Comparison of ENCODE assay signal across 18 cellular contexts in genomic region chr5:167304834-167305469, GRCh38.
"Had no signal": no experiment of that assay in that cellular context is flagged by ENCODE, and none has a peak within 500 bp of the region (broad histone marks: within the 10 kb centered on the region; RNA-seq: fewer than 3 reads in every experiment).

No MANE protein-coding gene starts in this region.

- H3K4me1 ChIP-seq: body of pancreas, gastroesophageal sphincter, spleen, upper lobe of left lung had no signal

- H3K27ac ChIP-seq: body of pancreas, gastroesophageal sphincter, spleen, upper lobe of left lung had no signal

- DNase-seq: activated CD4-positive, alpha-beta memory T cell treated with anti-CD3 and anti-CD28 coated beads, Interleukin-2, amount 10 ng/mL, durations not matched to agents 7 days and 5 days; activated CD4-positive, alpha-beta T cell treated with anti-CD3 and anti-CD28 coated beads for 4 hours; activated effector memory CD4-positive, alpha-beta T cell treated with anti-CD3 and anti-CD28 coated beads, Interleukin-2, amount 50 U/mL, for 16 hours; activated T-cell treated with anti-CD3 and anti-CD28 coated beads, Interleukin-2, amount 50 U/mL, for 48 hours; body of pancreas; dermis blood vessel endothelial cell; effector memory CD8-positive, alpha-beta T cell; kidney; spleen; upper lobe of left lung had no signal

- ATAC-seq: activated naive CD4-positive, alpha-beta T cell treated with anti-CD3 and anti-CD28 coated beads, Interleukin-2, amount 50 U/mL, for 72 hours; body of pancreas; effector memory CD8-positive, alpha-beta T cell; gastroesophageal sphincter; sciatic nerve had no signal

- H3K4me1 Mint-ChIP-seq: activated CD4-positive, alpha-beta memory T cell treated with anti-CD3 and anti-CD28 coated beads, Interleukin-2, amount 10 ng/mL, durations not matched to agents 7 days and 5 days; central memory CD8-positive, alpha-beta T cell; nephron had no signal

- H3K9me3 ChIP-seq: body of pancreas, gastroesophageal sphincter, spleen, upper lobe of left lung had no signal

- H3K4me3 Mint-ChIP-seq: activated CD4-positive, alpha-beta memory T cell treated with anti-CD3 and anti-CD28 coated beads, Interleukin-2, amount 10 ng/mL, durations not matched to agents 7 days and 5 days; central memory CD8-positive, alpha-beta T cell; effector memory CD8-positive, alpha-beta T cell; nephron; stimulated activated naive CD8-positive, alpha-beta T cell treated with anti-CD3 and anti-CD28 coated beads, Interleukin-15, Interleukin-2, amounts not matched to agents 100 ng/mL and 50 ng/mL, for 24 hours; T-helper 1 cell treated with Interleukin-12 subunit alpha and Interleukin-12 subunit beta and Interleukin-4 antibody, amounts not matched to agents 30 μg/mL and 1 μg/mL, for 36 hours had no signal

- H3K27me3 ChIP-seq: body of pancreas, gastroesophageal sphincter, spleen, upper lobe of left lung had no signal

- H3K9me3 Mint-ChIP-seq: nephron had no signal

- FAIRE-seq: kidney had no signal

- H3K36me3 ChIP-seq: gastroesophageal sphincter, spleen, upper lobe of left lung had no signal

- H3K4me3 ChIP-seq: body of pancreas, gastroesophageal sphincter, spleen, upper lobe of left lung had no signal

- H3K27me3 Mint-ChIP-seq: activated CD4-positive, alpha-beta memory T cell treated with anti-CD3 and anti-CD28 coated beads, Interleukin-2, amount 10 ng/mL, durations not matched to agents 7 days and 5 days; central memory CD8-positive, alpha-beta T cell; effector memory CD8-positive, alpha-beta T cell; stimulated activated naive CD8-positive, alpha-beta T cell treated with anti-CD3 and anti-CD28 coated beads, Interleukin-15, Interleukin-2, amounts not matched to agents 100 ng/mL and 50 ng/mL, for 24 hours had no signal

- H3K27ac Mint-ChIP-seq: activated CD4-positive, alpha-beta memory T cell treated with anti-CD3 and anti-CD28 coated beads, Interleukin-2, amount 10 ng/mL, durations not matched to agents 7 days and 5 days; activated naive CD4-positive, alpha-beta T cell treated with anti-CD3 and anti-CD28 coated beads, Interleukin-2, amount 50 U/mL, for 72 hours; effector memory CD8-positive, alpha-beta T cell; nephron; progenitor cell of endocrine pancreas; stimulated activated naive CD8-positive, alpha-beta T cell treated with anti-CD3 and anti-CD28 coated beads, Interleukin-15, Interleukin-2, amounts not matched to agents 100 ng/mL and 50 ng/mL, for 24 hours; T-helper 1 cell treated with Interleukin-12 subunit alpha and Interleukin-12 subunit beta and Interleukin-4 antibody, amounts not matched to agents 30 μg/mL and 1 μg/mL, for 36 hours had no signal
